ENCODE assay signal across 18 cellular contexts in genomic region chr11:38867338-38867737, GRCh38.
DNase-seq lines count a peak whose midpoint lies in the region; ATAC-seq and TF ChIP-seq lines count a peak whose summit lies in the region.
"Had no signal": no experiment of that assay in that cellular context is flagged by ENCODE, and none has a peak within 500 bp of the region (broad histone marks: within the 10 kb centered on the region; RNA-seq: fewer than 3 reads in every experiment).

No MANE protein-coding gene starts in this region.

- H3K4me3 ChIP-seq in right lobe of liver: no peak overlapping the region

- H3K4me1 ChIP-seq in right lobe of liver: no peaks in the 10 kb centered on the region
- H3K4me1 ChIP-seq: BE2C had no signal

- H3K27ac Mint-ChIP-seq in mesothelial cell of epicardium: peak overlapping the region; percentile 79
- H3K27ac Mint-ChIP-seq: CD4-positive, alpha-beta T cell; H9; IgD-negative memory B cell had no signal

- WGBS in right lobe of liver (ENCODE audit: insufficient coverage, low coverage, low lambda C conversion rate, missing lambda C conversion rate): 43% methylated on average over 1 of the region's 3 CpGs

- H3K9me3 Mint-ChIP-seq in mesothelial cell of epicardium: peaks cover 41% of the 10 kb centered on the region

- H3K9me3 ChIP-seq in right lobe of liver: no peaks in the 10 kb centered on the region
- H3K9me3 ChIP-seq: BE2C had no signal

- DNase-seq in LHCN-M2 (ENCODE audit: low read depth) (peak; percentile 1), amniotic epithelial cell (ENCODE audit: low read depth) (peak; percentile 57), mesothelial cell of epicardium (ENCODE audit: low spot score in 2 of 2, unreplicated experiment in 2 of 2) (no peak), NCI-H2227 (lab: John Stamatoyannopoulos, UW; ENCODE audit: unreplicated experiment) (no peak), NCI-H1417 treated with DMSO at 0.1 percent for 48 hours (lab: John Stamatoyannopoulos, UW) (no peak), NK-92 (lab: John Stamatoyannopoulos, UW; ENCODE audit: unreplicated experiment) (no peak), right lobe of liver (no peak)
- DNase-seq: ACHN; BE2C; C1 segment of cervical spinal cord; Calu3; CD4-positive, alpha-beta T cell; DMS79 treated with DMSO at 0.1 percent for 48 hours; GF-D8; GOT3; H9 had no signal

- no peak for TF ChIP-seq POLR2A in right lobe of liver (IDR thresholded peaks at IDR 0.05)

- no peaks in the 10 kb centered on the region for H3K36me3 ChIP-seq in right lobe of liver
- H3K36me3 ChIP-seq: BE2C had no signal

- H3K27me3 Mint-ChIP-seq in mesothelial cell of epicardium (ENCODE audit: low read depth): no peaks in the 10 kb centered on the region
- H3K27me3 Mint-ChIP-seq: CD4-positive, alpha-beta T cell; IgD-negative memory B cell had no signal

- H3K36me3 Mint-ChIP-seq in mesothelial cell of epicardium: no peaks in the 10 kb centered on the region
- H3K36me3 Mint-ChIP-seq: IgD-negative memory B cell had no signal

- H3K4me3 Mint-ChIP-seq in mesothelial cell of epicardium: no peak overlapping the region
- H3K4me3 Mint-ChIP-seq: CD4-positive, alpha-beta T cell; H9; IgD-negative memory B cell had no signal

- no peak overlapping the region for H3K27ac ChIP-seq in right lobe of liver

- TF ChIP-seq CTCF in mesothelial cell of epicardium (IDR thresholded peaks at IDR 0.05; ENCODE audit: unreplicated experiment): no peak
- TF ChIP-seq CTCF in right lobe of liver (IDR thresholded peaks at IDR 0.05): no peak

- H3K27me3 ChIP-seq in right lobe of liver: no peaks in the 10 kb centered on the region
- H3K27me3 ChIP-seq: BE2C had no signal

- no peak for ATAC-seq in right lobe of liver
- ATAC-seq: HepG2 had no signal

- H3K4me1 Mint-ChIP-seq in mesothelial cell of epicardium: peaks cover 15% of the 10 kb centered on the region
- H3K4me1 Mint-ChIP-seq: H9, IgD-negative memory B cell had no signal

- intact Hi-C loops in right lobe of liver (cut with DNase I): no loop called here

Comparison
In these comparisons a context has a peak if more than half of its experiments do, and no peak if none do; other contexts are left out.
1. DNase-seq: peak in LHCN-M2 (single experiment) and amniotic epithelial cell (single experiment); none in mesothelial cell of epicardium (0 of 2), NCI-H2227 (single experiment), NCI-H1417 treated with DMSO at 0.1 percent for 48 hours (single experiment), NK-92 (single experiment) and right lobe of liver (0 of 3).